ENCODE assay signal across 9 cellular contexts in the genomic region with DNA sequence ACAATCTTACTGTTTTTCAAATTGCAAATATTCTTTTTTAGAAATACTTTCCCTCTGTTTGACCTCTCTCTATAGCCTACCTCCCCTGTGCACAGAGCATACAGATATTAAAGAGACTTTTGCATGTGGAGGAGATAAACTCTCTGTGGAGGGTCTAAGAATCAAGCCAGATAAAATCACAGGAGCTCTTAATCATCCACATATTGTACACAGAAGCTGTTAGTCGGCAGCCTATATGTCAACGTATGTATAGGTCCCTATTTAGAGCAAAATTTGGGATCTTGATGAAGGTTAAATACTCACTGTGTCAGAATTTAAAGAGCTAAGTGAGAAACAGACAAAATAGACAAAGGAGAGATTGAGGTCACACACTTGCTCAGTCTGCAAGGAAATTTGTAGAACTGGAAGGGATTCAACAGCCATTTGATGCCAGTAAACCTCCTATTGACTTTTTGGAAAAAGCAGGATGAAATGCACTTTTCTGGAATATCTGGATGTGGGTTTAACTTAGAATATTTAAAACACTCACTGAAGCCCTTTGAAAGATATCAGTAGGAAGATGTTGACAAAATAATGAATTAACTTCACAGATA. TPM values are rescaled to one million over a fixed set of nuclear protein-coding genes. Genes with fewer than 3 reads are reported as not detected.
DNase-seq lines count a peak whose midpoint lies in the region; ATAC-seq lines count a peak whose summit lies in the region.
"Had no signal": no experiment of that assay in that cellular context is flagged by ENCODE, and none has a peak within 500 bp of the region (broad histone marks: within the 10 kb centered on the region; RNA-seq: fewer than 3 reads in every experiment).

No MANE protein-coding gene starts in this region.

- DNase-seq in Ammon's horn (ENCODE audit: low spot score), result peak; percentile 31
- peak; percentile 7 for DNase-seq in NAMALWA (ENCODE audit: low spot score)
- DNase-seq in cerebellum (ENCODE audit: low spot score), result peak; percentile 54
- no peak for DNase-seq in naive thymus-derived CD8-positive, alpha-beta T cell
- DNase-seq in CD1c-positive myeloid dendritic cell (ENCODE audit: extremely low spot score), result no peak
- DNase-seq in activated CD4-positive, CD25-positive, alpha-beta regulatory T cell treated with anti-CD3 and anti-CD28 coated beads, Interleukin-2, amount 50 U/mL, for 72 hours, result no peak
- DNase-seq in effector CD8-positive, alpha-beta T cell (lab: John Stamatoyannopoulos, UW), result no peak
- no peak for DNase-seq in activated effector memory CD4-positive, alpha-beta T cell treated with anti-CD3 and anti-CD28 coated beads, Interleukin-2, amount 50 U/mL, for 16 hours
- DNase-seq: activated gamma-delta T cell treated with Interleukin-2 at 50 U/mL for 16 hours had no signal

- H3K27me3 Mint-ChIP-seq in naive thymus-derived CD8-positive, alpha-beta T cell, result peaks cover 0 to 1% (median 0%) of the 10 kb centered on the region in 5 donors

- H3K27ac Mint-ChIP-seq in naive thymus-derived CD8-positive, alpha-beta T cell, result peak overlapping the region; percentile 81 to 100 (median 100)

- ATAC-seq in naive thymus-derived CD8-positive, alpha-beta T cell, result no peak

- peak overlapping the region in 4 of 10 donors; percentile 18 to 93 (median 32) for H3K4me3 Mint-ChIP-seq in naive thymus-derived CD8-positive, alpha-beta T cell

- H3K9me3 Mint-ChIP-seq in naive thymus-derived CD8-positive, alpha-beta T cell, result peaks cover 0 to 3% (median 0%) of the 10 kb centered on the region in 9 donors

- POLR2A ChIA-PET in naive thymus-derived CD8-positive, alpha-beta T cell (lab: Charles Lee), result interaction anchor here (0.7 to 8.3 kb wide), 15 partner anchors 8 to 713 kb away, joined by 3 to 217 read pairs (median 4); partner anchors contain the start of gene TARBP1

- H3K36me3 Mint-ChIP-seq in naive thymus-derived CD8-positive, alpha-beta T cell, result peaks cover 0 to 2% (median 0%) of the 10 kb centered on the region in 3 donors

- H3K4me1 Mint-ChIP-seq in naive thymus-derived CD8-positive, alpha-beta T cell, result peaks cover 23 to 39% (median 36%) of the 10 kb centered on the region in 4 donors

RNA-seq across cellular contexts. Expression of gene IRF2BP2, which starts 4.1 kb away (rescaled TPM):
- total RNA-seq in cerebellum, result 96.2 TPM
- 100 to 1,000 TPM; 165 to 183 TPM for total RNA-seq in naive thymus-derived CD8-positive, alpha-beta T cell
- polyA plus RNA-seq in naive thymus-derived CD8-positive, alpha-beta T cell, result 10 to 100 TPM; 25.8 to 51.0 (median 30.4) TPM

Comparison
In these comparisons a context has a peak if more than half of its experiments do, and no peak if none do; other contexts are left out.
1. DNase-seq: peak in Ammon's horn (single experiment), NAMALWA (single experiment) and cerebellum (single experiment); none in naive thymus-derived CD8-positive, alpha-beta T cell (0 of 10), CD1c-positive myeloid dendritic cell (single experiment), activated CD4-positive, CD25-positive, alpha-beta regulatory T cell treated with anti-CD3 and anti-CD28 coated beads, Interleukin-2, amount 50 U/mL, for 72 hours (single experiment), effector CD8-positive, alpha-beta T cell (single experiment) and activated effector memory CD4-positive, alpha-beta T cell treated with anti-CD3 and anti-CD28 coated beads, Interleukin-2, amount 50 U/mL, for 16 hours (single experiment).